ENCODE assay signal across 8 cellular contexts in genomic region chr21:44299458-44300261, GRCh38. TPM values are rescaled to one million over a fixed set of nuclear protein-coding genes. Genes with fewer than 3 reads are reported as not detected.
DNase-seq lines count a peak whose midpoint lies in the region; ATAC-seq and TF ChIP-seq lines count a peak whose summit lies in the region.

TSS of gene PFKL (plus strand) at chr21:44300053. CDS start at chr21:44300106, 53 bp downstream.

- peaks cover 18% of the 10 kb centered on the region for H3K36me3 Mint-ChIP-seq in activated T-cell treated with anti-CD3 and anti-CD28 coated beads, Interleukin-2, amount 50 U/mL, for 24 hours (ENCODE audit: low read depth)

- DNase-seq in AG08395 (ENCODE audit: low spot score) = peak; percentile 91
- DNase-seq in OCI-LY7 (ENCODE audit: low spot score) = peak; percentile 81
- peak; percentile 80 for DNase-seq in activated T-cell treated with anti-CD3 and anti-CD28 coated beads, Interleukin-2, amount 50 U/mL, for 24 hours
- DNase-seq in epithelial cell of proximal tubule (ENCODE audit: low read depth) = no peak
- peak; percentile 65 for DNase-seq in mucosa of gallbladder (ENCODE audit: low spot score)
- DNase-seq in stimulated activated CD8-positive, alpha-beta memory T cell treated with anti-CD3 and anti-CD28 coated beads, Interleukin-7, amount 100 ng/mL, for 48 hours (ENCODE audit: extremely low read depth in 1 of 2, low read depth in 1 of 2) = peak; percentile 45 to 56

- H3K27me3 Mint-ChIP-seq in activated T-cell treated with anti-CD3 and anti-CD28 coated beads, Interleukin-2, amount 50 U/mL, for 24 hours = no peaks in the 10 kb centered on the region

- peaks cover 87% of the 10 kb centered on the region for H3K4me1 ChIP-seq in OCI-LY7 (ENCODE audit: insufficient read depth, low read length, poor library complexity, severe bottlenecking)

- H2AFZ ChIP-seq in OCI-LY7 (ENCODE audit: low read length) = peak within 1 kb of the TSS; percentile 67; the same call in 1 of the 2 replicates

- intact Hi-C loops in OCI-LY7 (cut with micrococcal nuclease; ENCODE audit: unreplicated experiment) = no loop called here

- peaks cover 50% of the 10 kb centered on the region for H3K4me1 Mint-ChIP-seq in activated T-cell treated with anti-CD3 and anti-CD28 coated beads, Interleukin-2, amount 50 U/mL, for 24 hours (ENCODE audit: low read depth)

- H3K79me2 ChIP-seq in OCI-LY7 (ENCODE audit: insufficient read depth, low read depth, low read length) = peaks cover 7% of the 10 kb centered on the region; the same call in 1 of the 2 replicates

- peak within 1 kb of the TSS; percentile 96 for H3K4me2 ChIP-seq in OCI-LY7 (ENCODE audit: low read length)

- BruUV-seq in OCI-LY7 (replicated peaks; lab: Mats Ljungman, UMichigan) = no TSS peak

- no peaks in the 10 kb centered on the region for H3K9me3 ChIP-seq in OCI-LY7 (ENCODE audit: low read length)

- H3K9me3 Mint-ChIP-seq in activated T-cell treated with anti-CD3 and anti-CD28 coated beads, Interleukin-2, amount 50 U/mL, for 24 hours = no peaks in the 10 kb centered on the region

- H4K20me1 ChIP-seq in OCI-LY7 (ENCODE audit: insufficient read depth, low read length) = no peaks in the 10 kb centered on the region; the same call in 1 of the 2 replicates

- peak within 1 kb of the TSS; percentile 81 for H3K27ac ChIP-seq in OCI-LY7 (ENCODE audit: low read depth, low read length, poor library complexity, severe bottlenecking)

- H3K36me3 ChIP-seq in OCI-LY7 (ENCODE audit: insufficient read depth, low read length) = no peaks in the 10 kb centered on the region

- H3K4me3 ChIP-seq in OCI-LY7 (ENCODE audit: low read depth, low read length, poor library complexity, severe bottlenecking) (peak within 1 kb of the TSS; percentile 86), epithelial cell of proximal tubule (ENCODE audit: low read depth, low read length) (peak within 1 kb of the TSS; percentile 79)

- ATAC-seq in GM18868 (IDR thresholded peaks at IDR 0.05; ENCODE audit: unreplicated experiment) (peak; percentile 45), HG03108 (IDR thresholded peaks at IDR 0.05; ENCODE audit: unreplicated experiment) (peak; percentile 38)

- H3K27ac Mint-ChIP-seq in activated T-cell treated with anti-CD3 and anti-CD28 coated beads, Interleukin-2, amount 50 U/mL, for 24 hours = peak within 1 kb of the TSS; percentile 95

- POLR2A ChIA-PET in OCI-LY7 (lab: Charles Lee) = no interaction called here

- CTCF ChIA-PET in OCI-LY7 (lab: Charles Lee; ENCODE audit: unreplicated experiment) = no interaction called here

- no peaks in the 10 kb centered on the region for H3K9me2 ChIP-seq in OCI-LY7 (ENCODE audit: insufficient read depth, low read length)

- H3K4me3 Mint-ChIP-seq in activated T-cell treated with anti-CD3 and anti-CD28 coated beads, Interleukin-2, amount 50 U/mL, for 24 hours = peak within 1 kb of the TSS; percentile 84

- TF ChIP-seq CTCF in OCI-LY7 (conservative IDR thresholded peaks at IDR 0.05; ENCODE audit: low read length) = no peak
- no peak for TF ChIP-seq CTCF in epithelial cell of proximal tubule (conservative IDR thresholded peaks at IDR 0.05; ENCODE audit: low read depth, low read length)

RNA-seq across cellular contexts. Expression of gene PFKL, which starts in this region (rescaled TPM):
- 102 and 111 TPM in 2 replicates for total RNA-seq in OCI-LY7 (2014; rRNA removed; shearing (Covaris generic))
- total RNA-seq in OCI-LY7 (2022) = 123 and 128 TPM in 2 replicates
- total RNA-seq in epithelial cell of proximal tubule = 65.8 and 125 TPM in 2 replicates
- total RNA-seq in mucosa of gallbladder = 319 TPM
